ENCODE assay signal across 9 cellular contexts in genomic region chr3:128316456-128316855, GRCh38.
A peak's percentile ranks its signal among the peaks of the same experiment; 100 is the strongest.
DNase-seq lines count a peak whose midpoint lies in the region; ATAC-seq, FAIRE-seq and TF ChIP-seq lines count a peak whose summit lies in the region.
"Had no signal": no experiment of that assay in that cellular context is flagged by ENCODE, and none has a peak within 500 bp of the region (broad histone marks: within the 10 kb centered on the region; RNA-seq: fewer than 3 reads in every experiment).

No MANE protein-coding gene starts in this region.

- no peaks in the 10 kb centered on the region for H3K9me3 Mint-ChIP-seq in central memory CD8-positive, alpha-beta T cell
- H3K9me3 Mint-ChIP-seq in chondrocyte (ENCODE audit: low read depth) = no peaks in the 10 kb centered on the region

- peak; percentile 52 for DNase-seq in AG20443 (ENCODE audit: low spot score)
- peak; percentile 51 to 59 for DNase-seq in activated CD4-positive, alpha-beta T cell treated with anti-CD3 and anti-CD28 coated beads, Interleukin-2, amount 50 U/mL, for 4 hours
- DNase-seq in central memory CD8-positive, alpha-beta T cell (ENCODE audit: low spot score in 2 of 2) = peak; percentile 15 to 46
- DNase-seq in stimulated activated CD4-positive, alpha-beta T cell treated with anti-CD3 and anti-CD28 coated beads, Interleukin-15, amount 100 ng/mL, for 24 hours = peak; percentile 66
- no peak for DNase-seq in chondrocyte (ENCODE audit: low spot score)
- no peak for DNase-seq in NCI-H187 treated with DMSO at 0.1 percent for 48 hours (lab: John Stamatoyannopoulos, UW)
- DNase-seq in HTR-8/SVneo (ENCODE audit: insufficient read length, low spot score) = no peak
- DNase-seq: NCI-H510A had no signal

- no peaks in the 10 kb centered on the region for H3K27me3 Mint-ChIP-seq in central memory CD8-positive, alpha-beta T cell
- H3K27me3 Mint-ChIP-seq in chondrocyte (ENCODE audit: low read depth) = no peaks in the 10 kb centered on the region

- peak; percentile 93 for ATAC-seq in central memory CD8-positive, alpha-beta T cell (replicated peaks; ENCODE audit: extremely low read depth, poor library complexity, severe bottlenecking)
- ATAC-seq in GM18858 (IDR thresholded peaks at IDR 0.05; ENCODE audit: unreplicated experiment) = no peak

- H3K4me1 Mint-ChIP-seq in central memory CD8-positive, alpha-beta T cell = peaks cover 24% of the 10 kb centered on the region
- peaks cover 3% of the 10 kb centered on the region for H3K4me1 Mint-ChIP-seq in chondrocyte (ENCODE audit: low read depth)

- no peak for TF ChIP-seq CTCF in chondrocyte (IDR thresholded peaks at IDR 0.05)

- FAIRE-seq in HTR-8/SVneo (lab: Jason Lieb, UNC) = no peak

- peaks cover 4% of the 10 kb centered on the region for H3K36me3 Mint-ChIP-seq in central memory CD8-positive, alpha-beta T cell (ENCODE audit: insufficient read depth)
- peaks cover 3% of the 10 kb centered on the region for H3K36me3 Mint-ChIP-seq in chondrocyte (ENCODE audit: low read depth)

- peak overlapping the region; percentile 5 for H3K27ac Mint-ChIP-seq in central memory CD8-positive, alpha-beta T cell (ENCODE audit: low read depth)
- H3K27ac Mint-ChIP-seq in chondrocyte (ENCODE audit: unreplicated experiment) = no peak overlapping the region

- peak overlapping the region; percentile 40 for H3K4me3 Mint-ChIP-seq in central memory CD8-positive, alpha-beta T cell
- H3K4me3 Mint-ChIP-seq in chondrocyte (ENCODE audit: unreplicated experiment) = no peak overlapping the region

Comparison
In these comparisons a context has a peak if more than half of its experiments do, and no peak if none do; other contexts are left out.
1. DNase-seq: peak in AG20443 (single experiment), activated CD4-positive, alpha-beta T cell treated with anti-CD3 and anti-CD28 coated beads, Interleukin-2, amount 50 U/mL, for 4 hours (2 of 2), central memory CD8-positive, alpha-beta T cell (2 of 2) and stimulated activated CD4-positive, alpha-beta T cell treated with anti-CD3 and anti-CD28 coated beads, Interleukin-15, amount 100 ng/mL, for 24 hours (single experiment); none in chondrocyte (single experiment), NCI-H187 treated with DMSO at 0.1 percent for 48 hours (single experiment) and HTR-8/SVneo (single experiment).